In genomic region chr1:44801491-44802305, GRCh38 we compare ENCODE assay signal across 8 cellular contexts. TPM values are rescaled to one million over a fixed set of nuclear protein-coding genes. Genes with fewer than 3 reads are reported as not detected.
DNase-seq lines count a peak whose midpoint lies in the region; ATAC-seq, FAIRE-seq and TF ChIP-seq lines count a peak whose summit lies in the region.

No MANE protein-coding gene starts in this region.

- H3K27ac ChIP-seq in foreskin keratinocyte (peak overlapping the region; percentile 38), prostate gland (no peak overlapping the region)

- peaks cover 46% of the 10 kb centered on the region for H3K36me3 ChIP-seq in skeletal muscle satellite cell (ENCODE audit: insufficient read depth, low read length)
- H3K36me3 ChIP-seq in prostate gland = no peaks in the 10 kb centered on the region

- WGBS in prostate gland = 80% methylated on average over 13 of the region's 13 CpGs

- FAIRE-seq in GM19239 (lab: Jason Lieb, UNC) = peak; percentile 82

- no peak for ATAC-seq in foreskin keratinocyte
- ATAC-seq in GM19452 (IDR thresholded peaks at IDR 0.05; ENCODE audit: unreplicated experiment) = no peak

- H3K4me3 ChIP-seq in skeletal muscle satellite cell (ENCODE audit: low read length) (peak overlapping the region; percentile 85), prostate gland (no peak overlapping the region)

- intact Hi-C loops in prostate gland (cut with DNase I) = no loop called here

- peak overlapping the region; percentile 93 for H3K9ac ChIP-seq in skeletal muscle satellite cell (ENCODE audit: low read depth, low read length)

- TF ChIP-seq CTCF in foreskin keratinocyte (conservative IDR thresholded peaks at IDR 0.05) (no peak), prostate gland (IDR thresholded peaks at IDR 0.05) (no peak)

- H3K4me2 ChIP-seq in skeletal muscle satellite cell (ENCODE audit: low read length) = peak overlapping the region; percentile 97

- H3K4me1 ChIP-seq in foreskin keratinocyte (peaks cover 2% of the 10 kb centered on the region), skeletal muscle satellite cell (ENCODE audit: control insufficient read depth, insufficient read depth, low read length) (peaks cover 45% of the 10 kb centered on the region), prostate gland (replicated peaks) (no peaks in the 10 kb centered on the region)

- TF ChIP-seq POLR2A in prostate gland (IDR thresholded peaks at IDR 0.05) = no peak

- H3K9me3 ChIP-seq in skeletal muscle satellite cell (replicated peaks; ENCODE audit: low read length) (no peaks in the 10 kb centered on the region), prostate gland (no peaks in the 10 kb centered on the region)

- DNase-seq in GM19239 (ENCODE audit: insufficient read length, low spot score) (no peak), foreskin keratinocyte (no peak), NCI-H2029 treated with DMSO at 0.1 percent for 48 hours (lab: John Stamatoyannopoulos, UW) (no peak), prostate gland (ENCODE audit: low spot score) (no peak), SK-N-DZ (ENCODE audit: low spot score) (no peak)
- peak; percentile 67 for DNase-seq in activated CD8-positive, alpha-beta memory T cell treated with anti-CD3 and anti-CD28 coated beads, Interleukin-2, amount 50 U/mL, for 48 hours

- H3K27me3 ChIP-seq in foreskin keratinocyte (no peaks in the 10 kb centered on the region), skeletal muscle satellite cell (ENCODE audit: control insufficient read depth, insufficient read depth, low read length) (no peaks in the 10 kb centered on the region), prostate gland (replicated peaks; ENCODE audit: insufficient read depth) (no peaks in the 10 kb centered on the region)

RNA-seq across cellular contexts. Expression of gene PLK3, which starts 1.5 kb away (rescaled TPM):
- total RNA-seq in foreskin keratinocyte = 34.2 and 35.6 TPM in 2 replicates
- 39.3 and 39.9 TPM in 2 replicates for polyA plus RNA-seq in foreskin keratinocyte
- total RNA-seq in skeletal muscle satellite cell (2012; rRNA removed) = 25.1 and 31.4 TPM in 2 replicates
- total RNA-seq in prostate gland = 10 to 100 TPM in 1 of 2 donors, 1 to 10 TPM in 1; 5.2 to 15.5 TPM
- polyA plus RNA-seq in SK-N-DZ (2014; cell fraction: cytosol; rRNA removed) = 2.8 and 5.9 TPM in 2 replicates
- polyA plus RNA-seq in SK-N-DZ (2014; cell fraction: nucleus; rRNA removed) = 7.5 and 12.4 TPM in 2 replicates

RNA-seq across cellular contexts. Expression of gene DYNLT4, which starts 5.5 kb away (rescaled TPM):
- total RNA-seq in foreskin keratinocyte (not detected in 2 replicates), prostate gland (1 to 10 TPM in 1 of 2 donors, not detected in 1; 4.0 TPM)
- polyA plus RNA-seq in foreskin keratinocyte = 0.09 TPM in 1 of 2 replicates, not detected in the other
- not detected in 2 replicates for total RNA-seq in skeletal muscle satellite cell (2012; rRNA removed)
- polyA plus RNA-seq in SK-N-DZ (2014; cell fraction: cytosol; rRNA removed) = not detected in 2 replicates
- not detected in 2 replicates for polyA plus RNA-seq in SK-N-DZ (2014; cell fraction: nucleus; rRNA removed)

RNA-seq across cellular contexts. Expression of gene BTBD19, which starts 6.6 kb away (rescaled TPM):
- total RNA-seq in foreskin keratinocyte (1.6 and 1.9 TPM in 2 replicates), prostate gland (10 to 100 TPM in 1 of 2 donors, under 1 TPM in 1; 0.50 to 10.5 TPM)
- 1.4 and 1.6 TPM in 2 replicates for polyA plus RNA-seq in foreskin keratinocyte
- total RNA-seq in skeletal muscle satellite cell (2012; rRNA removed) = 3.5 and 3.7 TPM in 2 replicates
- 0.53 and 0.97 TPM in 2 replicates for polyA plus RNA-seq in SK-N-DZ (2014; cell fraction: cytosol; rRNA removed)
- 1.5 and 2.5 TPM in 2 replicates for polyA plus RNA-seq in SK-N-DZ (2014; cell fraction: nucleus; rRNA removed)

RNA-seq across cellular contexts. Expression of gene BEST4, which starts 13.7 kb away (rescaled TPM):
- total RNA-seq in foreskin keratinocyte (0.14 TPM in 1 of 2 replicates, not detected in the other), prostate gland (not detected)
- polyA plus RNA-seq in foreskin keratinocyte = 0.07 and 0.08 TPM in 2 replicates
- total RNA-seq in skeletal muscle satellite cell (2012; rRNA removed) = 0.25 TPM in 1 of 2 replicates, not detected in the other
- not detected in 2 replicates for polyA plus RNA-seq in SK-N-DZ (2014; cell fraction: cytosol; rRNA removed)
- not detected in 2 replicates for polyA plus RNA-seq in SK-N-DZ (2014; cell fraction: nucleus; rRNA removed)

RNA-seq across cellular contexts. Expression of gene RPS8, which starts 26.4 kb away (rescaled TPM):
- 2,270 and 2,325 TPM in 2 replicates for total RNA-seq in foreskin keratinocyte
- polyA plus RNA-seq in foreskin keratinocyte = 2,862 and 2,900 TPM in 2 replicates
- total RNA-seq in skeletal muscle satellite cell (2012; rRNA removed) = 1,645 and 2,137 TPM in 2 replicates
- total RNA-seq in prostate gland = 1,000 to 10,000 TPM; 1,669 to 3,439 TPM
- polyA plus RNA-seq in SK-N-DZ (2014; cell fraction: cytosol; rRNA removed) = 3,012 and 3,932 TPM in 2 replicates
- polyA plus RNA-seq in SK-N-DZ (2014; cell fraction: nucleus; rRNA removed) = 1,727 and 2,442 TPM in 2 replicates
